ENCODE assay signal across 1 cellular context in genomic region chr10:102815790-102816549, GRCh38.
TF ChIP-seq lines count a peak whose summit lies in the region.

No MANE protein-coding gene starts in this region.

TF ChIP-seq in GM12878, 131 proteins besides CTCF, POLR2A, EP300 and RAD21:
- no peak for TF ChIP-seq E2F8 (IDR thresholded peaks at IDR 0.05; ENCODE audit: low read depth, partially characterized antibody)
- TF ChIP-seq POU2F2 (IDR thresholded peaks at IDR 0.05; ENCODE audit: borderline replicate concordance, low read depth, low read length): no peak
- TF ChIP-seq CEBPB (IDR thresholded peaks at IDR 0.05; ENCODE audit: borderline replicate concordance in 1 of 2, low read depth in 2 of 2, low read length in 2 of 2): no peak
- TF ChIP-seq CBX5 (IDR thresholded peaks at IDR 0.05; ENCODE audit: low read depth): no peak
- TF ChIP-seq IKZF2 (IDR thresholded peaks at IDR 0.05): no peak
- TF ChIP-seq BCL3 (IDR thresholded peaks at IDR 0.05; ENCODE audit: borderline replicate concordance, insufficient read depth, low read depth, low read length, poor library complexity, severe bottlenecking): no peak
- no peak for TF ChIP-seq REST (IDR thresholded peaks at IDR 0.05; ENCODE audit: low read depth, low read length)
